In the genomic region with DNA sequence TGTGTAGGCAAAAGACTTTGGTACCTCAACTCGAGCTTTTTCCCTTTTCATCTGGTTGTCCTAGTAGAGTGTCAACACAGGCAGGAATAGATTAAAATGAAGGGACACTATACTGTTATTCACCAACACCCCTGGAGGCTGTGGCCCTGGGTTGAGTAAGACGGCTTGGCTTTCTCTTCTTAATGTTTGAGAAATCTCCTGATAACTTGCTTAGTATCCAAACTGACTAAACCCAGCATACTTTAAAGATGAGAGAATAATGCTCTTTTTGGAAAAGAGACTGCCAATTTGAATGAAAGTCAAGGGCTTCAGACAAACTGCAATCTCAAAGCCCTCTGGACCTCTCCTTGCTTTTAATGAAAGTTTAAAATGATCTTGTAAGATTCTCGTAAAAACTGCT, we compare ENCODE assay signal across 12 cellular contexts. TPM values are rescaled to one million over a fixed set of nuclear protein-coding genes. Genes with fewer than 3 reads are reported as not detected.
DNase-seq lines count a peak whose midpoint lies in the region; ATAC-seq, FAIRE-seq and TF ChIP-seq lines count a peak whose summit lies in the region.
"Had no signal": no experiment of that assay in that cellular context is flagged by ENCODE, and none has a peak within 500 bp of the region (broad histone marks: within the 10 kb centered on the region; RNA-seq: fewer than 3 reads in every experiment).

No MANE protein-coding gene starts in this region.

- H3K27ac Mint-ChIP-seq in activated CD8-positive, alpha-beta T cell treated with anti-CD3 and anti-CD28 coated beads, Interleukin-2, amount 10 ng/mL, durations not matched to agents 7 days and 5 days = peak overlapping the region; percentile 81
- H3K27ac Mint-ChIP-seq in activated CD8-positive, alpha-beta T cell treated with anti-CD3 and anti-CD28 coated beads for 36 hours = no peak overlapping the region
- H3K27ac Mint-ChIP-seq: activated CD4-positive, alpha-beta T cell treated with anti-CD3 and anti-CD28 coated beads for 36 hours had no signal

- FAIRE-seq in GM12878 (lab: Jason Lieb, UNC) = no peak
- FAIRE-seq: pancreas had no signal

- H3K27me3 ChIP-seq in GM12878 (replicated peaks in 1 of 2; ENCODE audit: control insufficient read depth in 2 of 2, insufficient read depth in 2 of 2, low read length in 1 of 2) (no peaks in the 10 kb centered on the region), transverse colon (no peaks in the 10 kb centered on the region)
- H3K27me3 ChIP-seq: pancreas had no signal

- H3K36me3 ChIP-seq in GM12878 (ENCODE audit: control insufficient read depth in 2 of 2, insufficient read depth in 2 of 2, low read length in 1 of 2) (no peaks in the 10 kb centered on the region), transverse colon (no peaks in the 10 kb centered on the region)
- H3K36me3 ChIP-seq: pancreas had no signal

- peak overlapping the region; percentile 13 for H3K27ac ChIP-seq in GM12878 (ENCODE audit: control insufficient read depth, insufficient read depth)
- peak overlapping the region; percentile 94 to 99 (median 98) for H3K27ac ChIP-seq in transverse colon
- H3K27ac ChIP-seq: pancreas had no signal

- RAD21 ChIA-PET in GM12878 (lab: Charles Lee; ENCODE audit: unreplicated experiment) = interaction anchor here (0.8 to 1.2 kb wide), 3 partner anchors 27 to 72 kb away, joined by 3 read pairs; no protein-coding TSS in a partner anchor

- peak overlapping the region; percentile 41 for H3K4me2 ChIP-seq in GM12878 (ENCODE audit: control insufficient read depth, insufficient read depth)

- H3K4me1 ChIP-seq in GM12878 (ENCODE audit: control insufficient read depth, insufficient read depth, low read length) = peaks cover 26% of the 10 kb centered on the region
- peaks cover 10 to 37% (median 12%) of the 10 kb centered on the region in 4 donors for H3K4me1 ChIP-seq in transverse colon

- no peak overlapping the region for H3K9ac ChIP-seq in GM12878 (ENCODE audit: control insufficient read depth, insufficient read depth, low read length)

- SMC1A ChIA-PET in GM12878 (lab: Charles Lee; ENCODE audit: uncharacterized antibody, unreplicated experiment) = interaction anchor here (0.9 to 1.5 kb wide), 3 partner anchors 9 to 100 kb away, joined by 3 to 4 read pairs (median 3); no protein-coding TSS in a partner anchor

- WGBS in GM12878 (ENCODE audit: insufficient coverage, insufficient replicate concordance, low lambda C conversion rate, missing lambda C conversion rate) = 79% methylated on average over 3 of the region's 3 CpGs
- WGBS in transverse colon (ENCODE audit: low coverage in 1 of 2), 2 donors = 67 to 74% methylated on average over 1 to 3 of the region's 3 CpGs

- H4K20me1 ChIP-seq in GM12878 (ENCODE audit: control insufficient read depth, insufficient read depth) = no peaks in the 10 kb centered on the region

- TF ChIP-seq EP300 in GM12878 (IDR thresholded peaks at IDR 0.05; ENCODE audit: borderline replicate concordance in 1 of 2, control insufficient read depth in 1 of 2, low read depth in 2 of 2, low read length in 2 of 2) (no peak), transverse colon (IDR thresholded peaks at IDR 0.05; ENCODE audit: low read depth) (no peak)

- DNase-seq in activated CD8-positive, alpha-beta T cell treated with anti-CD3 and anti-CD28 coated beads, Interleukin-2, amount 10 ng/mL, durations not matched to agents 7 days and 5 days = no peak
- DNase-seq in activated CD8-positive, alpha-beta T cell treated with anti-CD3 and anti-CD28 coated beads for 36 hours = no peak
- DNase-seq in GM12878 (ENCODE audit: low read depth, low spot score) (no peak), iris pigment epithelial cell (ENCODE audit: low read depth) (peak; percentile 74), transverse colon (no peak), HEK293T (ENCODE audit: extremely low spot score) (no peak), COLO668 (lab: John Stamatoyannopoulos, UW; ENCODE audit: unreplicated experiment) (no peak)
- DNase-seq: activated CD4-positive, alpha-beta T cell treated with anti-CD3 and anti-CD28 coated beads for 36 hours; NCI-H1048; OCI-M1; pancreas had no signal

- POLR2A ChIA-PET in activated CD8-positive, alpha-beta T cell treated with anti-CD3 and anti-CD28 coated beads, Interleukin-2, amount 10 ng/mL, durations not matched to agents 7 days and 5 days (lab: Charles Lee) = interaction anchor here (1.3 kb wide), 1 partner anchor 73 kb away, joined by 3 read pairs; no protein-coding TSS in a partner anchor
- POLR2A ChIA-PET in activated CD8-positive, alpha-beta T cell treated with anti-CD3 and anti-CD28 coated beads for 36 hours (lab: Charles Lee) = interaction anchor here (1.0 kb wide), 1 partner anchor 19 kb away, joined by 3 read pairs; no protein-coding TSS in a partner anchor
- POLR2A ChIA-PET in GM12878 (lab: Charles Lee) (interaction anchor here (1.2 to 1.6 kb wide), 2 partner anchors 44 to 254 kb away, joined by 3 read pairs; partner anchors contain the start of gene TRAF5), HEK293T (lab: Yijun Ruan, JAX) (no interaction called here)

- no peak for TF ChIP-seq CTCF in activated CD8-positive, alpha-beta T cell treated with anti-CD3 and anti-CD28 coated beads for 36 hours (IDR thresholded peaks at IDR 0.05)
- TF ChIP-seq CTCF in GM12878 (IDR thresholded peaks at IDR 0.05 in 2 of 3, conservative IDR thresholded peaks at IDR 0.05 in 1 of 3; ENCODE audit: control insufficient read depth in 2 of 3, extremely low read depth in 1 of 3, insufficient read depth in 1 of 3, low read depth in 3 of 3, low read length in 3 of 3) (no peak), transverse colon (IDR thresholded peaks at IDR 0.05) (no peak)

- peaks cover 2% of the 10 kb centered on the region for H3K27me3 Mint-ChIP-seq in activated CD8-positive, alpha-beta T cell treated with anti-CD3 and anti-CD28 coated beads, Interleukin-2, amount 10 ng/mL, durations not matched to agents 7 days and 5 days (ENCODE audit: low read depth)
- H3K27me3 Mint-ChIP-seq in activated CD8-positive, alpha-beta T cell treated with anti-CD3 and anti-CD28 coated beads for 36 hours = no peaks in the 10 kb centered on the region
- H3K27me3 Mint-ChIP-seq: activated CD4-positive, alpha-beta T cell treated with anti-CD3 and anti-CD28 coated beads for 36 hours had no signal

- H3K4me3 Mint-ChIP-seq in activated CD8-positive, alpha-beta T cell treated with anti-CD3 and anti-CD28 coated beads, Interleukin-2, amount 10 ng/mL, durations not matched to agents 7 days and 5 days = peak overlapping the region; percentile 44
- no peak overlapping the region for H3K4me3 Mint-ChIP-seq in activated CD8-positive, alpha-beta T cell treated with anti-CD3 and anti-CD28 coated beads for 36 hours
- H3K4me3 Mint-ChIP-seq: activated CD4-positive, alpha-beta T cell treated with anti-CD3 and anti-CD28 coated beads for 36 hours had no signal

- H3K9me3 ChIP-seq in GM12878 (replicated peaks; ENCODE audit: control insufficient read depth, insufficient read depth, low read length) (no peaks in the 10 kb centered on the region), transverse colon (no peaks in the 10 kb centered on the region)
- H3K9me3 ChIP-seq: pancreas had no signal

- H3K79me2 ChIP-seq in GM12878 (ENCODE audit: control insufficient read depth, insufficient read depth, low read length) = peaks cover 25% of the 10 kb centered on the region

- no peak for ATAC-seq in activated CD8-positive, alpha-beta T cell treated with anti-CD3 and anti-CD28 coated beads, Interleukin-2, amount 10 ng/mL, durations not matched to agents 7 days and 5 days
- no peak for ATAC-seq in activated CD8-positive, alpha-beta T cell treated with anti-CD3 and anti-CD28 coated beads for 36 hours
- ATAC-seq in GM12878 = no peak
- no peak for ATAC-seq in HG02938 (IDR thresholded peaks at IDR 0.05; ENCODE audit: unreplicated experiment)
- ATAC-seq: activated CD4-positive, alpha-beta T cell treated with anti-CD3 and anti-CD28 coated beads for 36 hours; pancreas had no signal

- H3K36me3 Mint-ChIP-seq in activated CD8-positive, alpha-beta T cell treated with anti-CD3 and anti-CD28 coated beads, Interleukin-2, amount 10 ng/mL, durations not matched to agents 7 days and 5 days (ENCODE audit: low read depth) = peaks cover 11% of the 10 kb centered on the region
- peaks cover 4% of the 10 kb centered on the region for H3K36me3 Mint-ChIP-seq in activated CD8-positive, alpha-beta T cell treated with anti-CD3 and anti-CD28 coated beads for 36 hours (ENCODE audit: low read depth)

- no peaks in the 10 kb centered on the region for H3K9me3 Mint-ChIP-seq in activated CD8-positive, alpha-beta T cell treated with anti-CD3 and anti-CD28 coated beads, Interleukin-2, amount 10 ng/mL, durations not matched to agents 7 days and 5 days (ENCODE audit: insufficient read depth)
- no peaks in the 10 kb centered on the region for H3K9me3 Mint-ChIP-seq in activated CD8-positive, alpha-beta T cell treated with anti-CD3 and anti-CD28 coated beads for 36 hours

- CTCF ChIA-PET in activated CD8-positive, alpha-beta T cell treated with anti-CD3 and anti-CD28 coated beads, Interleukin-2, amount 10 ng/mL, durations not matched to agents 7 days and 5 days (lab: Charles Lee) = interaction anchor here (1.6 to 2.1 kb wide), 2 partner anchors 72 to 74 kb away, joined by 3 to 5 read pairs; no protein-coding TSS in a partner anchor
- CTCF ChIA-PET in activated CD8-positive, alpha-beta T cell treated with anti-CD3 and anti-CD28 coated beads for 36 hours (lab: Charles Lee) = interaction anchor here (1.0 to 1.6 kb wide), 2 partner anchors 67 to 73 kb away, joined by 4 read pairs; no protein-coding TSS in a partner anchor
- CTCF ChIA-PET in GM12878 (lab: Yijun Ruan, JAX) = interaction anchor here (1.4 kb wide), 1 partner anchor 36 kb away, joined by 3 read pairs; no protein-coding TSS in a partner anchor
- CTCF ChIA-PET in HEK293T (lab: Yijun Ruan, JAX) = interaction anchor here (1.0 kb wide), 1 partner anchor 62 kb away, joined by 3 read pairs; no protein-coding TSS in a partner anchor

- peaks cover 43% of the 10 kb centered on the region for H3K4me1 Mint-ChIP-seq in activated CD8-positive, alpha-beta T cell treated with anti-CD3 and anti-CD28 coated beads, Interleukin-2, amount 10 ng/mL, durations not matched to agents 7 days and 5 days (ENCODE audit: low read depth)
- H3K4me1 Mint-ChIP-seq in activated CD8-positive, alpha-beta T cell treated with anti-CD3 and anti-CD28 coated beads for 36 hours (ENCODE audit: low read depth) = peaks cover 15% of the 10 kb centered on the region

- no peak for TF ChIP-seq POLR2A in GM12878 (IDR thresholded peaks at IDR 0.05; ENCODE audit: low read depth, low read length)
- TF ChIP-seq POLR2A in transverse colon (IDR thresholded peaks at IDR 0.05) = no peak

- in situ Hi-C loops in GM12878 (cut with MboI) (no loop called here), transverse colon (cut with MboI; ENCODE audit: low pct_ligation_motif_present in 1 of 4, low pct_unique_long_range_greater_than_20kb in 1 of 4, low sequenced_read_pairs in 3 of 4) (no loop called here)

- no peak overlapping the region for H2AFZ ChIP-seq in GM12878 (ENCODE audit: control insufficient read depth, low read depth, low read length)

- BruUV-seq in GM12878 (replicated peaks; lab: Mats Ljungman, UMichigan) = no TSS peak

- TF ChIP-seq RAD21 in GM12878 (IDR thresholded peaks at IDR 0.05; ENCODE audit: insufficient read depth, low read depth, low read length) = no peak

- no peak overlapping the region for H3K4me3 ChIP-seq in GM12878
- no peak overlapping the region for H3K4me3 ChIP-seq in transverse colon
- H3K4me3 ChIP-seq: pancreas had no signal

- intact Hi-C loops in activated CD8-positive, alpha-beta T cell treated with anti-CD3 and anti-CD28 coated beads for 36 hours (cut with micrococcal nuclease) = no loop called here
- intact Hi-C loops in GM12878 (cut with micrococcal nuclease; ENCODE audit: unreplicated experiment) (no loop called here), transverse colon (cut with DNase I; ENCODE audit: low total_unique reads) (no loop called here)

RNA-seq across cellular contexts. Expression of gene SLC30A1, which starts 2.6 kb away (rescaled TPM):
- 10 to 100 TPM; 14.5 to 15.6 TPM for total RNA-seq in activated CD8-positive, alpha-beta T cell treated with anti-CD3 and anti-CD28 coated beads, Interleukin-2, amount 10 ng/mL, durations not matched to agents 7 days and 5 days
- total RNA-seq in activated CD8-positive, alpha-beta T cell treated with anti-CD3 and anti-CD28 coated beads for 36 hours = 1 to 10 TPM; 6.2 to 7.2 TPM
- total RNA-seq in GM12878 (2013; cell fraction: nucleolus; rRNA removed) = 28.5 and 29.1 TPM in 2 replicates
- total RNA-seq in GM12878 (2014; rRNA removed) = 6.7 and 8.0 TPM in 2 replicates
- total RNA-seq in GM12878 (2014; rRNA removed; fragmentation: Illumina TruSeq; extraction: Trizol) = 10.0 and 10.6 TPM in 2 replicates
- total RNA-seq in GM12878 (2021) = 13.4 and 14.1 TPM in 2 replicates
- 3.9 TPM for polyA plus RNA-seq in GM12878 (2011; ENCODE audit: low read depth)
- polyA plus RNA-seq in GM12878 (2011; rRNA removed) = 10.2 and 17.7 TPM in 2 replicates
- 4.4 and 4.7 TPM in 2 replicates for polyA plus RNA-seq in GM12878 (2011; cell fraction: cytosol; rRNA removed)
- 8.1 and 8.6 TPM in 2 replicates for polyA plus RNA-seq in GM12878 (2011; cell fraction: nucleus; rRNA removed)
- polyA plus RNA-seq in GM12878 (2012) = 6.2 and 7.7 TPM in 2 replicates
- 7.4 and 8.7 TPM in 2 replicates for polyA plus RNA-seq in GM12878 (2014; fragmentation: Illumina TruSeq; extraction: Trizol)
- 1 to 10 TPM; 3.5 to 4.0 TPM for polyA plus RNA-seq in GM12878 (2014; fragmentation: Nextera tagmentation; extraction: Ambion mirVana)
- polyA plus RNA-seq in GM12878 (2014; rRNA removed) = 4.3 and 4.5 TPM in 2 replicates
- polyA plus RNA-seq in GM12878 (2016; fragmentation: Nextera tagmentation; extraction: Ambion mirVana) = 10 to 100 TPM; 11.8 to 13.9 TPM
- 13.4 and 16.5 TPM in 2 replicates for polyA minus RNA-seq in GM12878 (2011; rRNA and poly(A)+ RNA removed)
- polyA minus RNA-seq in GM12878 (2011; cell fraction: cytosol; rRNA and poly(A)+ RNA removed) = 9.1 and 9.9 TPM in 2 replicates
- 16.4 and 21.0 TPM in 2 replicates for polyA minus RNA-seq in GM12878 (2011; cell fraction: nucleus; rRNA and poly(A)+ RNA removed)
- 10 to 100 TPM; 14.5 to 42.3 (median 26.0) TPM for total RNA-seq in transverse colon
